Comparison of ENCODE assay signal across 8 cellular contexts in genomic region chr11:61797263-61797944, GRCh38. TPM values are rescaled to one million over a fixed set of nuclear protein-coding genes. Genes with fewer than 3 reads are reported as not detected.
A peak's percentile ranks its signal among the peaks of the same experiment; 100 is the strongest.
DNase-seq lines count a peak whose midpoint lies in the region; ATAC-seq and TF ChIP-seq lines count a peak whose summit lies in the region.

No MANE protein-coding gene starts in this region.

- peaks cover 9% of the 10 kb centered on the region for H3K36me3 ChIP-seq in brain microvascular endothelial cell (replicated peaks)

- H3K4me1 Mint-ChIP-seq in immature natural killer cell: peaks cover 12 to 19% of the 10 kb centered on the region in 2 donors

- no peak overlapping the region for H3K4me3 ChIP-seq in brain microvascular endothelial cell (ENCODE audit: low read depth, low read length)

- CTCF ChIA-PET in GM10248 (lab: Yijun Ruan, JAX): interaction anchor here (0.7 to 11.8 kb wide), 54 partner anchors 9 to 582 kb away, joined by 3 to 129 read pairs (median 5); partner anchors contain the start of genes BEST1, FADS1 and FADS2

- peaks cover 0 to 6% (median 4%) of the 10 kb centered on the region in 3 donors for H3K27me3 Mint-ChIP-seq in immature natural killer cell (ENCODE audit: low read depth in 3 of 3)

- H3K36me3 Mint-ChIP-seq in immature natural killer cell: peaks cover 0 to 4% (median 0%) of the 10 kb centered on the region in 3 donors

- H3K27ac Mint-ChIP-seq in immature natural killer cell: peak overlapping the region; percentile 31 to 73 (median 44)

- peak; percentile 73 for DNase-seq in GM10248 (ENCODE audit: extremely low spot score)
- peak; percentile 44 for DNase-seq in NCI-H146 treated with DMSO at 0.1 percent for 48 hours (lab: John Stamatoyannopoulos, UW; ENCODE audit: unreplicated experiment)
- peak in 4 of 5 experiments; percentile 36 to 79 (median 55) for DNase-seq in T-helper 2 cell
- peak; percentile 82 for DNase-seq in brain microvascular endothelial cell
- DNase-seq in immature natural killer cell: peak; percentile 68 to 77 (median 70)
- DNase-seq in stimulated activated CD4-positive, alpha-beta T cell treated with anti-CD3 and anti-CD28 coated beads, Interleukin-12 subunit alpha, Interleukin-12 subunit beta, amount 100 ng/mL, for 48 hours (ENCODE audit: low read depth in 2 of 3, low spot score in 1 of 3): peak in 2 of 3 donors; percentile 41 to 60

- POLR2A ChIA-PET in GM10248 (lab: Yijun Ruan, JAX): interaction anchor here (0.7 to 2.0 kb wide), 6 partner anchors 9 to 436 kb away, joined by 3 to 9 read pairs (median 4); no protein-coding TSS in a partner anchor

- no peak overlapping the region for H3K27ac ChIP-seq in brain microvascular endothelial cell

- no peaks in the 10 kb centered on the region for H3K9me3 Mint-ChIP-seq in immature natural killer cell

- TF ChIP-seq CTCF in GM10248 (IDR thresholded peaks at IDR 0.05; ENCODE audit: control extremely low read depth, extremely low read depth, low read depth, missing control alignments): peak; percentile 66
- peak; percentile 83 for TF ChIP-seq CTCF in brain microvascular endothelial cell (IDR thresholded peaks at IDR 0.05; ENCODE audit: low read depth, low read length, missing control alignments)

- ATAC-seq in HG02763 (IDR thresholded peaks at IDR 0.05; ENCODE audit: unreplicated experiment) (no peak), HG03139 (IDR thresholded peaks at IDR 0.05; ENCODE audit: unreplicated experiment) (no peak)

- in situ Hi-C loops in brain microvascular endothelial cell (cut with HindIII; ENCODE audit: low pct_ligation_motif_present, low sequenced_read_pairs): no loop called here

- H3K27me3 ChIP-seq in brain microvascular endothelial cell (replicated peaks): no peaks in the 10 kb centered on the region

- H3K4me3 Mint-ChIP-seq in immature natural killer cell: no peak overlapping the region

RNA-seq across cellular contexts. Expression of gene FEN1, which starts 4.7 kb away (rescaled TPM):
- 10 to 100 TPM; 20.3 to 31.3 (median 24.6) TPM for polyA plus RNA-seq in immature natural killer cell

RNA-seq across cellular contexts. Expression of gene TMEM258, which starts 5.0 kb away (rescaled TPM):
- 100 to 1,000 TPM; 160 to 274 (median 225) TPM for polyA plus RNA-seq in immature natural killer cell

RNA-seq across cellular contexts. Expression of gene FADS1, which starts 19.4 kb away (rescaled TPM):
- 10 to 100 TPM; 11.5 to 18.7 (median 17.7) TPM for polyA plus RNA-seq in immature natural killer cell

RNA-seq across cellular contexts. Expression of gene FADS2, which starts 30.7 kb away (rescaled TPM):
- polyA plus RNA-seq in immature natural killer cell: 10 to 100 TPM; 21.9 to 28.7 (median 22.0) TPM

RNA-seq across cellular contexts. Expression of gene MYRF, which starts 45.0 kb away (rescaled TPM):
- 1 to 10 TPM in 1 of 3 donors, under 1 TPM in 1, not detected in 1; 0.43 to 2.4 TPM for polyA plus RNA-seq in immature natural killer cell
